In the genomic region with DNA sequence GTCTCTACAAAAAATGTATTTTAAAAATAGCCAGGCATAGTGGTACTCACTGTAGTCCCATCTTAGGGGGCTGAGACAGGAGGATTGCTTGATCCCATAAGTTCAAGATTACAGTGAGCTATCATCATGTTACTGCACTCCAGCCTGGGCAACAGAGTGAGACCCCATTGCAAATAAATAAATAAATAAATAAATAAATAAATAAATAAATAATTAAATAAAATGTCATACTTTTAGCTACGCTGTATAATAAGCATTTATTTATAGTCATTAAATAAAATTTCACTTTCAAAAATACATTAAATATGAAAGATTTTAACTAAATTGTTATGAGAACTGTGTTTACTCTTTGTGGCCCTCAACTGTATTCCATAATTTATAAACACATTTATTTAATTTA, we compare ENCODE assay signal across 25 cellular contexts.
DNase-seq lines count a peak whose midpoint lies in the region; ATAC-seq, FAIRE-seq and TF ChIP-seq lines count a peak whose summit lies in the region.
"Had no signal": no experiment of that assay in that cellular context is flagged by ENCODE, and none has a peak within 500 bp of the region (broad histone marks: within the 10 kb centered on the region; RNA-seq: fewer than 3 reads in every experiment).

No MANE protein-coding gene starts in this region.

- H3K27me3 Mint-ChIP-seq in WTC11 (ENCODE audit: low read depth) = no peaks in the 10 kb centered on the region
- H3K27me3 Mint-ChIP-seq in activated CD4-positive, alpha-beta memory T cell treated with anti-CD3 and anti-CD28 coated beads for 36 hours = no peaks in the 10 kb centered on the region
- H3K27me3 Mint-ChIP-seq: CD4-positive, alpha-beta memory T cell; CD4-positive, CD25-positive, alpha-beta regulatory T cell; CD8-positive, alpha-beta memory T cell had no signal

- WGBS in A549 (ENCODE audit: missing lambda C conversion rate) = 34% methylated on average over 1 of the region's 1 CpG

- no peaks in the 10 kb centered on the region for H3K4me1 ChIP-seq in A549
- H3K4me1 ChIP-seq: BE2C, BLaER1 had no signal

- DNase-seq in A549 (ENCODE audit: low read depth in 1 of 2, low spot score in 1 of 2) (no peak), WTC11 (ENCODE audit: low spot score) (no peak), frontal cortex (ENCODE audit: low spot score in 2 of 2) (no peak)
- no peak for DNase-seq in activated CD4-positive, alpha-beta memory T cell treated with anti-CD3 and anti-CD28 coated beads for 36 hours
- DNase-seq: ACHN; BE2C; C1 segment of cervical spinal cord; CD4-positive, alpha-beta memory T cell; CD4-positive, CD25-positive, alpha-beta regulatory T cell; CD8-positive, alpha-beta memory T cell; COR-L47; DMS 273 treated with DMSO at 0.1 percent for 48 hours; DMS153; DMS53; DMS79; DND-41; EL; GDM1 had no signal

- TF ChIP-seq RAD21 in A549 (conservative IDR thresholded peaks at IDR 0.05 in 1 of 2, IDR thresholded peaks at IDR 0.05 in 1 of 2) = no peak

- H3K4me2 ChIP-seq in A549 = no peak overlapping the region
- H3K4me2 ChIP-seq: BLaER1 had no signal

- H3K27ac ChIP-seq in A549 = no peak overlapping the region
- H3K27ac ChIP-seq: 22Rv1, BLaER1 had no signal

- no peaks in the 10 kb centered on the region for H3K9me3 ChIP-seq in A549
- H3K9me3 ChIP-seq: BE2C, BLaER1 had no signal

- H3K4me3 Mint-ChIP-seq in WTC11 = no peak overlapping the region
- no peak overlapping the region for H3K4me3 Mint-ChIP-seq in activated CD4-positive, alpha-beta memory T cell treated with anti-CD3 and anti-CD28 coated beads for 36 hours
- H3K4me3 Mint-ChIP-seq: CD14-positive monocyte; CD4-positive, alpha-beta memory T cell; CD4-positive, CD25-positive, alpha-beta regulatory T cell; CD8-positive, alpha-beta memory T cell had no signal

- H3K36me3 Mint-ChIP-seq in WTC11 = 0 out of 2 replicates have a peak, but pooled peaks cover 2% of the 10 kb centered on the region
- no peaks in the 10 kb centered on the region for H3K36me3 Mint-ChIP-seq in activated CD4-positive, alpha-beta memory T cell treated with anti-CD3 and anti-CD28 coated beads for 36 hours
- H3K36me3 Mint-ChIP-seq: CD14-positive monocyte; CD4-positive, alpha-beta memory T cell; CD4-positive, CD25-positive, alpha-beta regulatory T cell; CD8-positive, alpha-beta memory T cell had no signal

- intact Hi-C loops in activated CD4-positive, alpha-beta memory T cell treated with anti-CD3 and anti-CD28 coated beads for 36 hours (cut with micrococcal nuclease) = no loop called here

- TF ChIP-seq CTCF in A549 (IDR thresholded peaks at IDR 0.05) = no peak
- TF ChIP-seq CTCF in WTC11 (IDR thresholded peaks at IDR 0.05) = no peak

- CTCF ChIA-PET in A549 (lab: Yijun Ruan, JAX) = no interaction called here
- CTCF ChIA-PET in WTC11 (lab: Charles Lee) = no interaction called here
- CTCF ChIA-PET in activated CD4-positive, alpha-beta memory T cell treated with anti-CD3 and anti-CD28 coated beads for 36 hours (lab: Charles Lee) = no interaction called here

- H3K27ac Mint-ChIP-seq in WTC11 = no peak overlapping the region
- no peak overlapping the region for H3K27ac Mint-ChIP-seq in activated CD4-positive, alpha-beta memory T cell treated with anti-CD3 and anti-CD28 coated beads for 36 hours
- H3K27ac Mint-ChIP-seq: CD14-positive monocyte; CD4-positive, alpha-beta memory T cell; CD4-positive, CD25-positive, alpha-beta regulatory T cell; CD8-positive, alpha-beta memory T cell had no signal

- peaks cover 11% of the 10 kb centered on the region for H3K4me1 Mint-ChIP-seq in WTC11
- H3K4me1 Mint-ChIP-seq in activated CD4-positive, alpha-beta memory T cell treated with anti-CD3 and anti-CD28 coated beads for 36 hours (ENCODE audit: low read depth) = no peaks in the 10 kb centered on the region
- H3K4me1 Mint-ChIP-seq: CD14-positive monocyte; CD4-positive, alpha-beta memory T cell; CD4-positive, CD25-positive, alpha-beta regulatory T cell; CD8-positive, alpha-beta memory T cell had no signal

- H3K4me3 ChIP-seq in A549 = no peak overlapping the region
- H3K4me3 ChIP-seq: BLaER1, GM12878 had no signal

- peaks cover 23% of the 10 kb centered on the region for H3K9me3 Mint-ChIP-seq in WTC11
- H3K9me3 Mint-ChIP-seq in activated CD4-positive, alpha-beta memory T cell treated with anti-CD3 and anti-CD28 coated beads for 36 hours = peaks cover 24% of the 10 kb centered on the region

- FAIRE-seq in A549 (lab: Jason Lieb, UNC) (no peak), frontal cortex (lab: Jason Lieb, UNC) (peak; percentile 82)
- FAIRE-seq: GM12878, GM12892, GM18507 had no signal

- POLR2A ChIA-PET in A549 (lab: Yijun Ruan, JAX) = no interaction called here
- POLR2A ChIA-PET in WTC11 (lab: Charles Lee) = no interaction called here
- POLR2A ChIA-PET in activated CD4-positive, alpha-beta memory T cell treated with anti-CD3 and anti-CD28 coated beads for 36 hours (lab: Charles Lee) = no interaction called here

- ATAC-seq in A549 (no peak), WTC11 (no peak), GM19397 (IDR thresholded peaks at IDR 0.05; ENCODE audit: unreplicated experiment) (no peak)
- ATAC-seq: GM12878 had no signal

- TF ChIP-seq POLR2A in A549 (IDR thresholded peaks at IDR 0.05; ENCODE audit: low read length) = no peak

- TF ChIP-seq EP300 in A549 (IDR thresholded peaks at IDR 0.05) = no peak

TF ChIP-seq in A549, 52 proteins besides CTCF, POLR2A, EP300 and RAD21:
- TF ChIP-seq KDM5A (IDR thresholded peaks at IDR 0.05) (no peak), ZC3H11A (IDR thresholded peaks at IDR 0.05) (peak; percentile 58), ELK1 (IDR thresholded peaks at IDR 0.05; ENCODE audit: low read depth, low read length) (no peak), ZFP36 (IDR thresholded peaks at IDR 0.05; ENCODE audit: borderline replicate concordance, partially characterized antibody) (no peak)

TF ChIP-seq in WTC11, 78 proteins besides CTCF, POLR2A, EP300 and RAD21:
- TF ChIP-seq SOX15 (CRISPR knock-in tag; IDR thresholded peaks at IDR 0.05) = no peak
- 0 out of 2 replicates have a peak, but pooled peaks have one; percentile 31 for TF ChIP-seq HMGA2 (CRISPR knock-in tag; IDR thresholded peaks at IDR 0.05)
- no peak for TF ChIP-seq ZNF232 (CRISPR knock-in tag; IDR thresholded peaks at IDR 0.05)
- TF ChIP-seq E2F4 (CRISPR knock-in tag; IDR thresholded peaks at IDR 0.05; ENCODE audit: borderline replicate concordance, low read depth) = no peak
